ENCODE assay signal across 2 cellular contexts in genomic region chr2:204306667-204307066, GRCh38.
TF ChIP-seq lines count a peak whose summit lies in the region.

No MANE protein-coding gene starts in this region.

TF ChIP-seq in HepG2, 621 proteins besides CTCF, POLR2A, EP300 and RAD21 (continued from another document):
- TF ChIP-seq RXRB (CRISPR knock-in tag; IDR thresholded peaks at IDR 0.05; ENCODE audit: borderline replicate concordance) (no peak), MAFK (conservative IDR thresholded peaks at IDR 0.05 in 1 of 2, IDR thresholded peaks at IDR 0.05 in 1 of 2; ENCODE audit: low read length in 2 of 2) (peak; percentile 87 to 88)

TF ChIP-seq in K562, 482 proteins besides CTCF, POLR2A, EP300 and RAD21 (continued from another document):
- TF ChIP-seq, protein P1, sequence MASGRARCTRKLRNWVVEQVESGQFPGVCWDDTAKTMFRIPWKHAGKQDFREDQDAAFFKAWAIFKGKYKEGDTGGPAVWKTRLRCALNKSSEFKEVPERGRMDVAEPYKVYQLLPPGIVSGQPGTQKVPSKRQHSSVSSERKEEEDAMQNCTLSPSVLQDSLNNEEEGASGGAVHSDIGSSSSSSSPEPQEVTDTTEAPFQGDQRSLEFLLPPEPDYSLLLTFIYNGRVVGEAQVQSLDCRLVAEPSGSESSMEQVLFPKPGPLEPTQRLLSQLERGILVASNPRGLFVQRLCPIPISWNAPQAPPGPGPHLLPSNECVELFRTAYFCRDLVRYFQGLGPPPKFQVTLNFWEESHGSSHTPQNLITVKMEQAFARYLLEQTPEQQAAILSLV (tag; IDR thresholded peaks at IDR 0.05) = no peak
- no peak for TF ChIP-seq NCOA4 (IDR thresholded peaks at IDR 0.05; ENCODE audit: partially characterized antibody)
- peak; percentile 65 for TF ChIP-seq ZNF316 (IDR thresholded peaks at IDR 0.05)
- peak; percentile 12; the same call in 1 of the 2 replicates for TF ChIP-seq MAFK (IDR thresholded peaks at IDR 0.05; ENCODE audit: low read length)
- TF ChIP-seq C11orf30 (IDR thresholded peaks at IDR 0.05; ENCODE audit: low read depth) = peak; percentile 40; the same call in 1 of the 2 replicates
- 0 out of 2 replicates have a peak, but pooled peaks have one; percentile 20 for TF ChIP-seq MAFF (IDR thresholded peaks at IDR 0.05; ENCODE audit: low read length)
- TF ChIP-seq ZNF165 (CRISPR knock-in tag; IDR thresholded peaks at IDR 0.05; ENCODE audit: borderline replicate concordance) = no peak
- TF ChIP-seq MAFG (tag; conservative IDR thresholded peaks at IDR 0.05) = 0 out of 2 replicates have a peak, but pooled peaks have one; percentile 48
- TF ChIP-seq BCOR (IDR thresholded peaks at IDR 0.05) = no peak
